ENCODE assay signal across 1 cellular context in genomic region chr1:66929999-66930822, GRCh38.
TF ChIP-seq lines count a peak whose summit lies in the region.

No MANE protein-coding gene starts in this region.

TF ChIP-seq in GM23338, 12 proteins besides CTCF, POLR2A, EP300 and RAD21 (continued from another document):
- TF ChIP-seq EZH2 (IDR thresholded peaks at IDR 0.05; ENCODE audit: low read depth, unreplicated experiment) (no peak), ZNF114 (CRISPR knock-in tag; IDR thresholded peaks at IDR 0.05) (no peak), ZNF462 (CRISPR knock-in tag; IDR thresholded peaks at IDR 0.05) (no peak), CREB1 (CRISPR knock-in tag; IDR thresholded peaks at IDR 0.05; ENCODE audit: low read depth) (no peak), ETS1 (IDR thresholded peaks at IDR 0.05) (0 out of 2 replicates have a peak, but pooled peaks have one; percentile 16), NANOG (IDR thresholded peaks at IDR 0.05; ENCODE audit: borderline replicate concordance) (no peak), EZH2phosphoT487 (IDR thresholded peaks at IDR 0.05; ENCODE audit: unreplicated experiment) (no peak)
